Comparison of ENCODE assay signal across 8 cellular contexts in the genomic region with DNA sequence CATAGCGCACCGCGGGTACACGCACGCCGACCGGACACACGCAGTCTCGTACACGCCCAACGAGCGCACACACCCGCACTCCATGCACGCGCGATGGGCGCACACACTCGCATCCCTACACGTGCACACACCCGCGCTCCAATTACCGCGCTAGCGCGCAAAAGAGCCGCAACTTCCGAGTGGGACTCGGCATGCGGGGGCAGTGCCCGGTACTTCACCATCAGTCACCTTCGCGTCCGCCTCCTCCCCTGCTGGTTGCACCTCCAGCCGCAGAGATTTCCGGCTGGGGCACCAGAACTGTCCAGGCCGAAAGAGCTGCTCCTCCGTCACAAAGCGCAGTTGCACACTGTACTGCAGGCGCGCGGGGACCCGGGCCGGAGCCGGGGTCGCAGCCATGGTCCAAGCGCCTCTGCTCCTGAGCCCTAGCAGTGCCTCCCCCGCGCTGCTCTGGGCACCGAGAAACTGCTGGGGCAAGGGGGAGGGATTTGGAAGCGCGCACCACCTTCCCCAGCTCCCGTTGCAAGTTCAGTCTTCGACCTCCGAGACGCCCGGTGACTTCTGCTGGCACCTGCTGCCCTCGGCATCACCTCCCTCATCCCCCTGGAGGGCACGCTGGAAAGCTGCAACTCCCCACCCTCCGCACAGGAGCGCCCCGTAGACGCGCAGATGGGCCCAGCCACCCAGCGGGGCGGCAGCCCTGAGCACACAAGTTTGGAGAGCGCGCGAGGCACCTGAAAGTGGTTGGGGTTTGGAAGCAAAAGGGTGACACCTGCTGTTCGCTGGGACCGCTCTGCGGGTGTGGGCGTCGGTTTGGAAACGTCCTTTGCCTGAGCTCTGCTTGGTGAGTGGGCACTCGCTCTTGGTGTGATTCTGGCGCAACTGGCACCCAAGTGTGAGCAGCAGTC.
DNase-seq lines count a peak whose midpoint lies in the region; ATAC-seq and TF ChIP-seq lines count a peak whose summit lies in the region.

No MANE protein-coding gene starts in this region.

- peak overlapping the region; percentile 52 for H3K4me3 Mint-ChIP-seq in T-helper 17 cell
- H3K4me3 Mint-ChIP-seq in naive thymus-derived CD4-positive, alpha-beta T cell: peak overlapping the region; percentile 14 to 73 (median 45)

- no peak overlapping the region for H3K27ac Mint-ChIP-seq in T-helper 17 cell
- no peak overlapping the region for H3K27ac Mint-ChIP-seq in naive thymus-derived CD4-positive, alpha-beta T cell

- CTCF ChIA-PET in naive thymus-derived CD4-positive, alpha-beta T cell (lab: Charles Lee): no interaction called here

- POLR2A ChIA-PET in naive thymus-derived CD4-positive, alpha-beta T cell (lab: Charles Lee): no interaction called here

- in situ Hi-C loops in transverse colon (cut with MboI; ENCODE audit: low pct_ligation_motif_present in 1 of 4, low pct_unique_long_range_greater_than_20kb in 1 of 4, low sequenced_read_pairs in 3 of 4): loop anchor here in 3 of 4 donors (10.0 to 25.0 kb wide), 2 partner anchors 316 to 319 kb away; no protein-coding TSS in a partner anchor

- H3K4me1 Mint-ChIP-seq in T-helper 17 cell: peaks cover 10% of the 10 kb centered on the region
- peaks cover 0 to 18% (median 2%) of the 10 kb centered on the region in 7 donors for H3K4me1 Mint-ChIP-seq in naive thymus-derived CD4-positive, alpha-beta T cell

- H3K36me3 ChIP-seq in ectodermal cell (ENCODE audit: control insufficient read depth, insufficient read depth, low read length) (no peaks in the 10 kb centered on the region), transverse colon (no peaks in the 10 kb centered on the region)
- no peaks in the 10 kb centered on the region for H3K36me3 ChIP-seq in naive thymus-derived CD4-positive, alpha-beta T cell (ENCODE audit: control insufficient read depth in 2 of 3, insufficient read depth in 3 of 3, low read length in 3 of 3)

- H3K27me3 ChIP-seq in ectodermal cell (ENCODE audit: control insufficient read depth, insufficient read depth, low read length, poor library complexity, severe bottlenecking) (peaks cover 29% of the 10 kb centered on the region), transverse colon (peaks cover 35% of the 10 kb centered on the region)
- H3K27me3 ChIP-seq in naive thymus-derived CD4-positive, alpha-beta T cell (ENCODE audit: control insufficient read depth in 2 of 2, insufficient read depth in 2 of 2, low read length in 2 of 2): no peaks in the 10 kb centered on the region

- H3K9me3 Mint-ChIP-seq in naive thymus-derived CD4-positive, alpha-beta T cell: no peaks in the 10 kb centered on the region

- peak; percentile 67 for ATAC-seq in GM19351 (IDR thresholded peaks at IDR 0.05; ENCODE audit: unreplicated experiment)
- peak; percentile 60 for ATAC-seq in T-helper 17 cell
- peak; percentile 51 for ATAC-seq in naive thymus-derived CD4-positive, alpha-beta T cell
- no peak for ATAC-seq in HG03196 (IDR thresholded peaks at IDR 0.05; ENCODE audit: unreplicated experiment)

- intact Hi-C loops in naive thymus-derived CD4-positive, alpha-beta T cell (cut with micrococcal nuclease): loop anchor here in 1 of 2 donors (2.0 kb wide), 1 partner anchor 324 kb away; no protein-coding TSS in a partner anchor
- intact Hi-C loops in transverse colon (cut with DNase I; ENCODE audit: low total_unique reads): loop anchor here (5.0 kb wide), 1 partner anchor 319 kb away; no protein-coding TSS in a partner anchor

- peak; percentile 22 for DNase-seq in AG20443 (ENCODE audit: low spot score)
- peak; percentile 34 for DNase-seq in M059J (ENCODE audit: low read depth)
- no peak for DNase-seq in T-helper 17 cell
- peak; percentile 4 to 50 (median 18) for DNase-seq in naive thymus-derived CD4-positive, alpha-beta T cell
- DNase-seq in transverse colon: peak; percentile 54

- no peak for TF ChIP-seq EP300 in transverse colon (IDR thresholded peaks at IDR 0.05; ENCODE audit: low read depth)

- peak; percentile 18 to 32 (median 27) for TF ChIP-seq CTCF in transverse colon (IDR thresholded peaks at IDR 0.05)

- H3K4me3 ChIP-seq in ectodermal cell (ENCODE audit: insufficient read depth, low read depth, low read length) (peak overlapping the region; percentile 35), transverse colon (peak overlapping the region in 2 of 4 donors; percentile 16 to 32)
- H3K4me3 ChIP-seq in naive thymus-derived CD4-positive, alpha-beta T cell (ENCODE audit: low read length): no peak overlapping the region

- no peak for TF ChIP-seq POLR2A in transverse colon (IDR thresholded peaks at IDR 0.05)

- peaks cover 83% of the 10 kb centered on the region for H3K27me3 Mint-ChIP-seq in T-helper 17 cell
- H3K27me3 Mint-ChIP-seq in naive thymus-derived CD4-positive, alpha-beta T cell: peaks cover 36 to 51% (median 50%) of the 10 kb centered on the region in 5 donors

- peaks cover 2% of the 10 kb centered on the region for H3K36me3 Mint-ChIP-seq in T-helper 17 cell (ENCODE audit: low read depth)
- no peaks in the 10 kb centered on the region for H3K36me3 Mint-ChIP-seq in naive thymus-derived CD4-positive, alpha-beta T cell

- H3K9me3 ChIP-seq in T-helper 17 cell (ENCODE audit: control insufficient read depth, low read length, poor library complexity, severe bottlenecking) (no peaks in the 10 kb centered on the region), ectodermal cell (ENCODE audit: control insufficient read depth, low read length) (no peaks in the 10 kb centered on the region), transverse colon (no peaks in the 10 kb centered on the region)
- H3K9me3 ChIP-seq in naive thymus-derived CD4-positive, alpha-beta T cell (ENCODE audit: control insufficient read depth in 2 of 3, low read length in 3 of 3): no peaks in the 10 kb centered on the region

- H3K4me1 ChIP-seq in ectodermal cell (ENCODE audit: control insufficient read depth, insufficient read depth, low read length) (no peaks in the 10 kb centered on the region), transverse colon (peaks cover 0 to 23% (median 15%) of the 10 kb centered on the region in 4 donors)
- H3K4me1 ChIP-seq in naive thymus-derived CD4-positive, alpha-beta T cell (ENCODE audit: control insufficient read depth in 2 of 2, insufficient read depth in 2 of 2, low read length in 2 of 2): no peaks in the 10 kb centered on the region

- no peak overlapping the region for H3K27ac ChIP-seq in ectodermal cell (ENCODE audit: insufficient read depth, low read depth, low read length, poor library complexity, severe bottlenecking)
- no peak overlapping the region for H3K27ac ChIP-seq in naive thymus-derived CD4-positive, alpha-beta T cell (ENCODE audit: low read depth, low read length)
- no peak overlapping the region for H3K27ac ChIP-seq in transverse colon

- 45 to 46% methylated on average over 76 of the region's 76 CpGs for WGBS in ectodermal cell, 2 experiments
- WGBS in transverse colon (ENCODE audit: low coverage in 1 of 2), 2 donors: 5% methylated on average over 73 of the region's 76 CpGs; no CpG with 5 or more reads in 1 of the 2 donors

Comparison
In these comparisons a context has a peak if more than half of its experiments do, and no peak if none do; other contexts are left out.
1. DNase-seq: peak in AG20443 (single experiment), M059J (single experiment), naive thymus-derived CD4-positive, alpha-beta T cell (9 of 9) and transverse colon (single experiment); none in T-helper 17 cell (0 of 3).